8 cellular contexts compared by ENCODE assay signal in genomic region chr22:31616315-31616980, GRCh38. TPM values are rescaled to one million over a fixed set of nuclear protein-coding genes. Genes with fewer than 3 reads are reported as not detected.
DNase-seq lines count a peak whose midpoint lies in the region; ATAC-seq and TF ChIP-seq lines count a peak whose summit lies in the region.

No MANE protein-coding gene starts in this region.

- peaks cover 13% of the 10 kb centered on the region for H3K4me1 Mint-ChIP-seq in T-helper 1 cell treated with Interleukin-12 subunit alpha and Interleukin-12 subunit beta and Interleukin-4 antibody, amounts not matched to agents 30 μg/mL and 1 μg/mL, for 36 hours (ENCODE audit: low read depth)
- H3K4me1 Mint-ChIP-seq in stimulated activated memory B cell treated with anti-CD40 and anti-IgM and Interleukin-4, amounts not matched to agents 10 μg/mL and 1 μg/mL and 100 μg/mL, for 72 hours, result peaks cover 52% of the 10 kb centered on the region

- H3K4me3 Mint-ChIP-seq in T-helper 1 cell treated with Interleukin-12 subunit alpha and Interleukin-12 subunit beta and Interleukin-4 antibody, amounts not matched to agents 30 μg/mL and 1 μg/mL, for 36 hours, result no peak overlapping the region
- H3K4me3 Mint-ChIP-seq in stimulated activated memory B cell treated with anti-CD40 and anti-IgM and Interleukin-4, amounts not matched to agents 10 μg/mL and 1 μg/mL and 100 μg/mL, for 72 hours, result peak overlapping the region; percentile 7

- H3K9me3 ChIP-seq in thyroid gland, result no peaks in the 10 kb centered on the region

- WGBS in thyroid gland, 2 donors, result 78 to 93% methylated on average over 8 to 9 of the region's 9 CpGs

- H3K27me3 ChIP-seq in thyroid gland, result no peaks in the 10 kb centered on the region

- H3K9me3 Mint-ChIP-seq in T-helper 1 cell treated with Interleukin-12 subunit alpha and Interleukin-12 subunit beta and Interleukin-4 antibody, amounts not matched to agents 30 μg/mL and 1 μg/mL, for 36 hours, result no peaks in the 10 kb centered on the region
- H3K9me3 Mint-ChIP-seq in stimulated activated memory B cell treated with anti-CD40 and anti-IgM and Interleukin-4, amounts not matched to agents 10 μg/mL and 1 μg/mL and 100 μg/mL, for 72 hours, result no peaks in the 10 kb centered on the region

- intact Hi-C loops in thyroid gland (cut with DNase I), result no loop called here

- H3K36me3 ChIP-seq in thyroid gland, result peaks cover 18 to 24% of the 10 kb centered on the region in 2 donors

- H3K27me3 Mint-ChIP-seq in T-helper 1 cell treated with Interleukin-12 subunit alpha and Interleukin-12 subunit beta and Interleukin-4 antibody, amounts not matched to agents 30 μg/mL and 1 μg/mL, for 36 hours (ENCODE audit: low read depth), result no peaks in the 10 kb centered on the region
- no peaks in the 10 kb centered on the region for H3K27me3 Mint-ChIP-seq in stimulated activated memory B cell treated with anti-CD40 and anti-IgM and Interleukin-4, amounts not matched to agents 10 μg/mL and 1 μg/mL and 100 μg/mL, for 72 hours

- no peak for TF ChIP-seq POLR2A in thyroid gland (IDR thresholded peaks at IDR 0.05)

- TF ChIP-seq CTCF in thyroid gland (IDR thresholded peaks at IDR 0.05), result no peak

- ATAC-seq in HG03342 (IDR thresholded peaks at IDR 0.05; ENCODE audit: unreplicated experiment), result peak; percentile 57
- peak; percentile 95 for ATAC-seq in stimulated activated memory B cell treated with anti-CD40 and anti-IgM and Interleukin-4, amounts not matched to agents 10 μg/mL and 1 μg/mL and 100 μg/mL, for 72 hours

- H3K36me3 Mint-ChIP-seq in T-helper 1 cell treated with Interleukin-12 subunit alpha and Interleukin-12 subunit beta and Interleukin-4 antibody, amounts not matched to agents 30 μg/mL and 1 μg/mL, for 36 hours (ENCODE audit: low read depth), result peaks cover 28% of the 10 kb centered on the region
- peaks cover 46% of the 10 kb centered on the region for H3K36me3 Mint-ChIP-seq in stimulated activated memory B cell treated with anti-CD40 and anti-IgM and Interleukin-4, amounts not matched to agents 10 μg/mL and 1 μg/mL and 100 μg/mL, for 72 hours

- no peak overlapping the region for H3K27ac ChIP-seq in thyroid gland

- peak overlapping the region; percentile 80 for H3K27ac Mint-ChIP-seq in T-helper 1 cell treated with Interleukin-12 subunit alpha and Interleukin-12 subunit beta and Interleukin-4 antibody, amounts not matched to agents 30 μg/mL and 1 μg/mL, for 36 hours
- peak overlapping the region; percentile 81 for H3K27ac Mint-ChIP-seq in stimulated activated memory B cell treated with anti-CD40 and anti-IgM and Interleukin-4, amounts not matched to agents 10 μg/mL and 1 μg/mL and 100 μg/mL, for 72 hours

- DNase-seq in T-helper 1 cell (no peak), amniotic epithelial cell (ENCODE audit: low read depth) (peak; percentile 41), thyroid gland (no peak), kidney glomerular epithelial cell (lab: John Stamatoyannopoulos, UW) (no peak), mucosa of gallbladder (ENCODE audit: low spot score) (no peak)

- peaks cover 0 to 5% of the 10 kb centered on the region in 2 donors for H3K4me1 ChIP-seq in thyroid gland

- no peak overlapping the region for H3K4me3 ChIP-seq in thyroid gland (replicated peaks in 1 of 3)

RNA-seq across cellular contexts. Expression of gene PISD, which starts 45.6 kb away (rescaled TPM):
- total RNA-seq in thyroid gland (10 to 100 TPM; 34.5 to 59.0 (median 42.5) TPM), mucosa of gallbladder (57.8 TPM)
